9 cellular contexts compared by ENCODE assay signal in genomic region chr16:46918905-46919792, GRCh38. TPM values are rescaled to one million over a fixed set of nuclear protein-coding genes. Genes with fewer than 3 reads are reported as not detected.
DNase-seq lines count a peak whose midpoint lies in the region; ATAC-seq and TF ChIP-seq lines count a peak whose summit lies in the region.
"Had no signal": no experiment of that assay in that cellular context is flagged by ENCODE, and none has a peak within 500 bp of the region (broad histone marks: within the 10 kb centered on the region; RNA-seq: fewer than 3 reads in every experiment).

No MANE protein-coding gene starts in this region.

- no peak overlapping the region for H3K27ac Mint-ChIP-seq in activated CD4-positive, alpha-beta memory T cell treated with anti-CD3 and anti-CD28 coated beads for 36 hours
- H3K27ac Mint-ChIP-seq in activated CD4-positive, alpha-beta memory T cell treated with anti-CD3 and anti-CD28 coated beads, Interleukin-2, amount 10 ng/mL, durations not matched to agents 7 days and 5 days, result no peak overlapping the region
- H3K27ac Mint-ChIP-seq: T-cell had no signal

- no peak overlapping the region for H3K27ac ChIP-seq in brain microvascular endothelial cell

- intact Hi-C loops in activated CD4-positive, alpha-beta memory T cell treated with anti-CD3 and anti-CD28 coated beads for 36 hours (cut with micrococcal nuclease), result loop anchor here (2.0 kb wide), 1 partner anchor 64 kb away; no protein-coding TSS in a partner anchor

- peak; percentile 86 for ATAC-seq in HG02763 (IDR thresholded peaks at IDR 0.05; ENCODE audit: unreplicated experiment)

- no peak overlapping the region for H3K4me3 ChIP-seq in brain microvascular endothelial cell (ENCODE audit: low read depth, low read length)

- H3K4me3 Mint-ChIP-seq in activated CD4-positive, alpha-beta memory T cell treated with anti-CD3 and anti-CD28 coated beads for 36 hours, result no peak overlapping the region
- H3K4me3 Mint-ChIP-seq in activated CD4-positive, alpha-beta memory T cell treated with anti-CD3 and anti-CD28 coated beads, Interleukin-2, amount 10 ng/mL, durations not matched to agents 7 days and 5 days, result no peak overlapping the region
- H3K4me3 Mint-ChIP-seq: T-cell had no signal

- H3K27me3 Mint-ChIP-seq in activated CD4-positive, alpha-beta memory T cell treated with anti-CD3 and anti-CD28 coated beads for 36 hours, result no peaks in the 10 kb centered on the region
- no peaks in the 10 kb centered on the region for H3K27me3 Mint-ChIP-seq in activated CD4-positive, alpha-beta memory T cell treated with anti-CD3 and anti-CD28 coated beads, Interleukin-2, amount 10 ng/mL, durations not matched to agents 7 days and 5 days
- H3K27me3 Mint-ChIP-seq: T-cell had no signal

- POLR2A ChIA-PET in activated CD4-positive, alpha-beta memory T cell treated with anti-CD3 and anti-CD28 coated beads for 36 hours (lab: Charles Lee), result no interaction called here
- POLR2A ChIA-PET in activated CD4-positive, alpha-beta memory T cell treated with anti-CD3 and anti-CD28 coated beads, Interleukin-2, amount 10 ng/mL, durations not matched to agents 7 days and 5 days (lab: Charles Lee), result no interaction called here

- H3K9me3 Mint-ChIP-seq in activated CD4-positive, alpha-beta memory T cell treated with anti-CD3 and anti-CD28 coated beads for 36 hours, result no peaks in the 10 kb centered on the region
- H3K9me3 Mint-ChIP-seq in activated CD4-positive, alpha-beta memory T cell treated with anti-CD3 and anti-CD28 coated beads, Interleukin-2, amount 10 ng/mL, durations not matched to agents 7 days and 5 days, result no peaks in the 10 kb centered on the region
- H3K9me3 Mint-ChIP-seq: T-cell had no signal

- no peak for TF ChIP-seq CTCF in brain microvascular endothelial cell (IDR thresholded peaks at IDR 0.05; ENCODE audit: low read depth, low read length, missing control alignments)

- in situ Hi-C loops in brain microvascular endothelial cell (cut with HindIII; ENCODE audit: low pct_ligation_motif_present, low sequenced_read_pairs), result no loop called here

- DNase-seq in activated CD4-positive, alpha-beta memory T cell treated with anti-CD3 and anti-CD28 coated beads for 36 hours, result peak; percentile 51
- DNase-seq in activated CD4-positive, alpha-beta memory T cell treated with anti-CD3 and anti-CD28 coated beads, Interleukin-2, amount 10 ng/mL, durations not matched to agents 7 days and 5 days, result no peak
- DNase-seq in NCI-H510A (lab: John Stamatoyannopoulos, UW), result peak; percentile 85
- DNase-seq in pons (ENCODE audit: low spot score), result peak; percentile 49
- DNase-seq in central memory CD4-positive, alpha-beta T cell, result no peak
- no peak for DNase-seq in brain microvascular endothelial cell
- no peak for DNase-seq in COR-L47 (lab: John Stamatoyannopoulos, UW)
- DNase-seq: T-cell had no signal

- H3K36me3 Mint-ChIP-seq in activated CD4-positive, alpha-beta memory T cell treated with anti-CD3 and anti-CD28 coated beads for 36 hours, result peaks cover 28% of the 10 kb centered on the region
- peaks cover 23% of the 10 kb centered on the region for H3K36me3 Mint-ChIP-seq in activated CD4-positive, alpha-beta memory T cell treated with anti-CD3 and anti-CD28 coated beads, Interleukin-2, amount 10 ng/mL, durations not matched to agents 7 days and 5 days (ENCODE audit: low read depth)
- H3K36me3 Mint-ChIP-seq: T-cell had no signal

- H3K27me3 ChIP-seq in brain microvascular endothelial cell (replicated peaks), result no peaks in the 10 kb centered on the region

- H3K4me1 Mint-ChIP-seq in activated CD4-positive, alpha-beta memory T cell treated with anti-CD3 and anti-CD28 coated beads for 36 hours (ENCODE audit: low read depth), result peaks cover 10% of the 10 kb centered on the region
- H3K4me1 Mint-ChIP-seq in activated CD4-positive, alpha-beta memory T cell treated with anti-CD3 and anti-CD28 coated beads, Interleukin-2, amount 10 ng/mL, durations not matched to agents 7 days and 5 days, result peaks cover 5% of the 10 kb centered on the region
- H3K4me1 Mint-ChIP-seq: T-cell had no signal

- H3K36me3 ChIP-seq in brain microvascular endothelial cell (replicated peaks), result peaks cover 9% of the 10 kb centered on the region

- CTCF ChIA-PET in activated CD4-positive, alpha-beta memory T cell treated with anti-CD3 and anti-CD28 coated beads for 36 hours (lab: Charles Lee), result interaction anchor here (0.7 to 4.4 kb wide), 4 partner anchors 10 to 245 kb away, joined by 3 to 27 read pairs (median 10); no protein-coding TSS in a partner anchor
- CTCF ChIA-PET in activated CD4-positive, alpha-beta memory T cell treated with anti-CD3 and anti-CD28 coated beads, Interleukin-2, amount 10 ng/mL, durations not matched to agents 7 days and 5 days (lab: Charles Lee), result interaction anchor here (1.7 to 5.7 kb wide), 2 partner anchors 9 to 65 kb away, joined by 4 to 20 read pairs; no protein-coding TSS in a partner anchor

RNA-seq across cellular contexts. Expression of gene GPT2, which starts 35.0 kb away (rescaled TPM):
- total RNA-seq in activated CD4-positive, alpha-beta memory T cell treated with anti-CD3 and anti-CD28 coated beads for 36 hours, result 10 to 100 TPM; 20.2 to 23.1 TPM
- total RNA-seq in activated CD4-positive, alpha-beta memory T cell treated with anti-CD3 and anti-CD28 coated beads, Interleukin-2, amount 10 ng/mL, durations not matched to agents 7 days and 5 days, result 10 to 100 TPM; 15.0 to 15.2 TPM

RNA-seq across cellular contexts. Expression of gene DNAJA2, which starts 54.3 kb away (rescaled TPM):
- 10 to 100 TPM; 78.9 to 80.6 TPM for total RNA-seq in activated CD4-positive, alpha-beta memory T cell treated with anti-CD3 and anti-CD28 coated beads for 36 hours
- total RNA-seq in activated CD4-positive, alpha-beta memory T cell treated with anti-CD3 and anti-CD28 coated beads, Interleukin-2, amount 10 ng/mL, durations not matched to agents 7 days and 5 days, result 10 to 100 TPM; 61.2 to 64.3 TPM

Comparison
In these comparisons a context has a peak if more than half of its experiments do, and no peak if none do; other contexts are left out.
1. DNase-seq: peak in activated CD4-positive, alpha-beta memory T cell treated with anti-CD3 and anti-CD28 coated beads for 36 hours (single experiment), NCI-H510A (single experiment) and pons (single experiment); none in activated CD4-positive, alpha-beta memory T cell treated with anti-CD3 and anti-CD28 coated beads, Interleukin-2, amount 10 ng/mL, durations not matched to agents 7 days and 5 days (single experiment), central memory CD4-positive, alpha-beta T cell (single experiment), brain microvascular endothelial cell (single experiment) and COR-L47 (single experiment).